In genomic region chr2:27369471-27370025, GRCh38 we compare ENCODE assay signal across 8 cellular contexts. TPM values are rescaled to one million over a fixed set of nuclear protein-coding genes. Genes with fewer than 3 reads are reported as not detected.
DNase-seq lines count a peak whose midpoint lies in the region; ATAC-seq, FAIRE-seq and TF ChIP-seq lines count a peak whose summit lies in the region.

No MANE protein-coding gene starts in this region.

- H3K4me1 ChIP-seq in Caco-2 (peaks cover 17% of the 10 kb centered on the region), GM12878 (ENCODE audit: control insufficient read depth, insufficient read depth, low read length) (peaks cover 4% of the 10 kb centered on the region; the same call in 1 of the 2 replicates), iPS DF 6.9 (ENCODE audit: control insufficient read depth, insufficient read depth, low read length) (peaks cover 3% of the 10 kb centered on the region)

- H3K27ac ChIP-seq in GM12878 (ENCODE audit: control insufficient read depth, insufficient read depth) (peak overlapping the region; percentile 67), iPS DF 6.9 (ENCODE audit: low read length) (no peak overlapping the region)

- peak overlapping the region; percentile 74 for H3K4me3 Mint-ChIP-seq in Caco-2 (ENCODE audit: unreplicated experiment)

- WGBS in GM12878 (ENCODE audit: insufficient coverage, insufficient replicate concordance, low lambda C conversion rate, missing lambda C conversion rate): under 1% methylated on average over 17 of the region's 18 CpGs
- no CpG with 5 or more reads among the region's 18 CpGs for WGBS in iPS DF 6.9 (ENCODE audit: insufficient coverage, insufficient read length)

- intact Hi-C loops in Caco-2 (cut with micrococcal nuclease; ENCODE audit: unreplicated experiment) (loop anchor here (1.0 to 2.0 kb wide), 4 partner anchors 11 to 59 kb away; partner anchors contain the start of genes GTF3C2, NRBP1 and ZNF513), GM12878 (cut with micrococcal nuclease; ENCODE audit: unreplicated experiment) (loop anchor here (1.0 to 5.0 kb wide), 4 partner anchors 11 to 47 kb away; partner anchors contain the start of genes GTF3C2, MPV17, PPM1G and ZNF513), sciatic nerve (cut with DNase I) (no loop called here)

- H3K9me3 Mint-ChIP-seq in Caco-2 (ENCODE audit: unreplicated experiment): no peaks in the 10 kb centered on the region

- SMC1A ChIA-PET in GM12878 (lab: Charles Lee; ENCODE audit: uncharacterized antibody, unreplicated experiment): interaction anchor here (0.6 to 3.2 kb wide), 10 partner anchors 10 to 320 kb away, joined by 3 to 13 read pairs (median 5); partner anchors contain the start of genes GTF3C2 and PPM1G

- peak overlapping the region; percentile 89 for H3K4me2 ChIP-seq in GM12878 (ENCODE audit: control insufficient read depth, insufficient read depth)

- no peaks in the 10 kb centered on the region for H3K27me3 Mint-ChIP-seq in Caco-2 (ENCODE audit: insufficient read depth, unreplicated experiment)

- peak overlapping the region; percentile 89 for H2AFZ ChIP-seq in GM12878 (ENCODE audit: control insufficient read depth, low read depth, low read length)

- CTCF ChIA-PET in Caco-2 (lab: Charles Lee): interaction anchor here (0.6 to 1.9 kb wide), 10 partner anchors 11 to 146 kb away, joined by 3 to 12 read pairs (median 3); partner anchors contain the start of genes GTF3C2, NRBP1, SLC30A3 and ZNF513
- CTCF ChIA-PET in GM12878 (lab: Yijun Ruan, JAX): interaction anchor here (0.8 to 1.9 kb wide), 14 partner anchors 9 to 314 kb away, joined by 3 to 14 read pairs (median 4); partner anchors contain the start of genes NRBP1 and PPM1G

- H3K79me2 ChIP-seq in GM12878 (ENCODE audit: control insufficient read depth, insufficient read depth, low read length): peaks cover 40% of the 10 kb centered on the region

- TSS peak; percentile 44 for BruUV-seq in Caco-2 (replicated peaks; lab: Mats Ljungman, UMichigan)
- TSS peak; percentile 66 for BruUV-seq in GM12878 (replicated peaks; lab: Mats Ljungman, UMichigan)

- no peaks in the 10 kb centered on the region for H3K9me3 ChIP-seq in Caco-2
- H3K9me3 ChIP-seq in GM12878 (replicated peaks; ENCODE audit: control insufficient read depth, insufficient read depth, low read length): no peaks in the 10 kb centered on the region
- H3K9me3 ChIP-seq in iPS DF 6.9 (ENCODE audit: control insufficient read depth, insufficient read depth, low read length): no peaks in the 10 kb centered on the region

- FAIRE-seq in GM12878 (lab: Jason Lieb, UNC): no peak

- POLR2A ChIA-PET in Caco-2 (lab: Charles Lee): interaction anchor here (0.5 to 2.1 kb wide), 5 partner anchors 11 to 47 kb away, joined by 3 to 8 read pairs (median 5); partner anchors contain the start of genes GTF3C2, PPM1G and ZNF513
- POLR2A ChIA-PET in GM12878 (lab: Charles Lee): interaction anchor here (0.6 to 1.7 kb wide), 12 partner anchors 9 to 297 kb away, joined by 3 to 10 read pairs (median 3); partner anchors contain the start of genes GTF3C2, NRBP1 and ZNF513

- no peak for TF ChIP-seq POLR2A in GM12878 (IDR thresholded peaks at IDR 0.05; ENCODE audit: low read depth, low read length)

- no peak for TF ChIP-seq CTCF in Caco-2 (IDR thresholded peaks at IDR 0.05; ENCODE audit: insufficient read depth in 1 of 2, low read depth in 1 of 2, low read length in 1 of 2, severe bottlenecking in 1 of 2, unreplicated experiment in 1 of 2)
- TF ChIP-seq CTCF in GM12878 (IDR thresholded peaks at IDR 0.05 in 2 of 3, conservative IDR thresholded peaks at IDR 0.05 in 1 of 3; ENCODE audit: control insufficient read depth in 2 of 3, extremely low read depth in 1 of 3, insufficient read depth in 1 of 3, low read depth in 3 of 3, low read length in 3 of 3): no peak

- peaks cover 85% of the 10 kb centered on the region for H3K36me3 Mint-ChIP-seq in Caco-2 (ENCODE audit: insufficient read depth, unreplicated experiment)

- H3K27me3 ChIP-seq in Caco-2 (replicated peaks; ENCODE audit: control insufficient read depth, insufficient read depth, low read length) (no peaks in the 10 kb centered on the region), GM12878 (replicated peaks in 1 of 2; ENCODE audit: control insufficient read depth in 2 of 2, insufficient read depth in 2 of 2, low read length in 1 of 2) (no peaks in the 10 kb centered on the region), iPS DF 6.9 (ENCODE audit: control insufficient read depth, insufficient read depth, low read length) (no peaks in the 10 kb centered on the region)

- RAD21 ChIA-PET in GM12878 (lab: Charles Lee; ENCODE audit: unreplicated experiment): interaction anchor here (0.9 to 2.0 kb wide), 5 partner anchors 9 to 60 kb away, joined by 3 to 7 read pairs (median 5); partner anchors contain the start of genes MPV17 and PPM1G

- H3K36me3 ChIP-seq in Caco-2 (ENCODE audit: control insufficient read depth, insufficient read depth, low read length): peaks cover 6% of the 10 kb centered on the region
- peaks cover 9 to 24% of the 10 kb centered on the region in 2 experiments for H3K36me3 ChIP-seq in GM12878 (ENCODE audit: control insufficient read depth in 2 of 2, insufficient read depth in 2 of 2, low read length in 1 of 2)
- H3K36me3 ChIP-seq in iPS DF 6.9 (ENCODE audit: control insufficient read depth, insufficient read depth, low read length): peaks cover 26% of the 10 kb centered on the region

- in situ Hi-C loops in GM12878 (cut with MboI): no loop called here

- no peak for TF ChIP-seq RAD21 in GM12878 (IDR thresholded peaks at IDR 0.05; ENCODE audit: insufficient read depth, low read depth, low read length)

- DNase-seq in Caco-2: peak in 1 of 2 experiments; percentile 59
- DNase-seq in NCI-H1694 treated with DMSO at 0.1 percent for 48 hours (lab: John Stamatoyannopoulos, UW): peak; percentile 26
- DNase-seq in GM12878 (ENCODE audit: low read depth, low spot score): no peak
- DNase-seq in iPS DF 6.9 (ENCODE audit: low read depth, low spot score): no peak
- no peak for DNase-seq in sciatic nerve (ENCODE audit: low spot score)
- DNase-seq in DMS153 (lab: John Stamatoyannopoulos, UW): no peak

- TF ChIP-seq EP300 in GM12878 (IDR thresholded peaks at IDR 0.05; ENCODE audit: borderline replicate concordance in 1 of 2, control insufficient read depth in 1 of 2, low read depth in 2 of 2, low read length in 2 of 2): no peak

- H3K4me1 Mint-ChIP-seq in Caco-2 (ENCODE audit: low read depth, unreplicated experiment): peaks cover 31% of the 10 kb centered on the region

- H3K27ac Mint-ChIP-seq in Caco-2 (ENCODE audit: unreplicated experiment): peak overlapping the region; percentile 96

- peak; percentile 3 for ATAC-seq in GM21447 (IDR thresholded peaks at IDR 0.05; ENCODE audit: unreplicated experiment)
- ATAC-seq in GM12878: no peak; the same call in 1 of the 3 replicates
- peak; percentile 18 for ATAC-seq in sciatic nerve
- ATAC-seq in GM19463 (IDR thresholded peaks at IDR 0.05; ENCODE audit: unreplicated experiment): no peak

- H4K20me1 ChIP-seq in GM12878 (ENCODE audit: control insufficient read depth, insufficient read depth): no peaks in the 10 kb centered on the region

- peak overlapping the region; percentile 89 for H3K9ac ChIP-seq in GM12878 (ENCODE audit: control insufficient read depth, insufficient read depth, low read length)

- H3K4me3 ChIP-seq in Caco-2 (ENCODE audit: low read depth, low read length): peak overlapping the region; percentile 85
- H3K4me3 ChIP-seq in GM12878: peak overlapping the region; percentile 79
- H3K4me3 ChIP-seq in iPS DF 6.9 (ENCODE audit: low read length): peak overlapping the region; percentile 95

RNA-seq across cellular contexts. Expression of gene EIF2B4, which starts 0.6 kb away (rescaled TPM):
- total RNA-seq in Caco-2 (2022) (79.7 and 91.3 TPM in 2 replicates), GM12878 (2014; rRNA removed) (23.3 and 24.4 TPM in 2 replicates), GM12878 (2014; rRNA removed; fragmentation: Illumina TruSeq; extraction: Trizol) (16.5 and 17.0 TPM in 2 replicates), GM12878 (2021) (27.6 and 28.4 TPM in 2 replicates), sciatic nerve (39.1 TPM)
- total RNA-seq in GM12878 (2013; cell fraction: nucleolus; rRNA removed): 30.4 and 30.8 TPM in 2 replicates
- 15.5 TPM for polyA plus RNA-seq in GM12878 (2011; ENCODE audit: low read depth)
- polyA plus RNA-seq in GM12878 (2011; rRNA removed) (20.9 and 30.4 TPM in 2 replicates), GM12878 (2014; fragmentation: Illumina TruSeq; extraction: Trizol) (16.0 and 27.2 TPM in 2 replicates), GM12878 (2014; fragmentation: Nextera tagmentation; extraction: Ambion mirVana) (10 to 100 TPM; 13.4 to 27.8 TPM), GM12878 (2014; rRNA removed) (23.0 and 30.9 TPM in 2 replicates), GM12878 (2016; fragmentation: Nextera tagmentation; extraction: Ambion mirVana) (10 to 100 TPM; 53.4 to 53.9 TPM)
- 32.3 and 32.4 TPM in 2 replicates for polyA plus RNA-seq in GM12878 (2011; cell fraction: cytosol; rRNA removed)
- polyA plus RNA-seq in GM12878 (2011; cell fraction: nucleus; rRNA removed): 58.7 and 63.5 TPM in 2 replicates
- 25.4 and 29.3 TPM in 2 replicates for polyA plus RNA-seq in GM12878 (2012)
- 37.3 and 45.9 TPM in 2 replicates for polyA minus RNA-seq in GM12878 (2011; rRNA and poly(A)+ RNA removed)
- polyA minus RNA-seq in GM12878 (2011; cell fraction: cytosol; rRNA and poly(A)+ RNA removed): 5.6 and 8.4 TPM in 2 replicates
- 14.5 and 23.4 TPM in 2 replicates for polyA minus RNA-seq in GM12878 (2011; cell fraction: nucleus; rRNA and poly(A)+ RNA removed)

RNA-seq across cellular contexts. Expression of gene SNX17, which starts 0.9 kb away (rescaled TPM):
- total RNA-seq in Caco-2 (2022) (98.7 and 108 TPM in 2 replicates), GM12878 (2014; rRNA removed) (113 and 114 TPM in 2 replicates), GM12878 (2014; rRNA removed; fragmentation: Illumina TruSeq; extraction: Trizol) (56.0 and 58.4 TPM in 2 replicates), GM12878 (2021) (101 and 107 TPM in 2 replicates), sciatic nerve (79.1 TPM)
- total RNA-seq in GM12878 (2013; cell fraction: nucleolus; rRNA removed): 88.2 and 96.9 TPM in 2 replicates
- polyA plus RNA-seq in GM12878 (2011; ENCODE audit: low read depth): 42.8 TPM
- polyA plus RNA-seq in GM12878 (2011; rRNA removed) (61.5 and 72.9 TPM in 2 replicates), GM12878 (2014; fragmentation: Illumina TruSeq; extraction: Trizol) (52.5 and 62.1 TPM in 2 replicates), GM12878 (2014; fragmentation: Nextera tagmentation; extraction: Ambion mirVana) (10 to 100 TPM in 1 of 2 experiments, 1 to 10 TPM in 1; 6.5 to 18.9 TPM), GM12878 (2014; rRNA removed) (95.9 and 96.3 TPM in 2 replicates), GM12878 (2016; fragmentation: Nextera tagmentation; extraction: Ambion mirVana) (100 to 1,000 TPM; 114 to 116 TPM)
- 103 and 110 TPM in 2 replicates for polyA plus RNA-seq in GM12878 (2011; cell fraction: cytosol; rRNA removed)
- polyA plus RNA-seq in GM12878 (2011; cell fraction: nucleus; rRNA removed): 129 and 141 TPM in 2 replicates
- 71.3 and 75.3 TPM in 2 replicates for polyA plus RNA-seq in GM12878 (2012)
- 78.3 and 96.7 TPM in 2 replicates for polyA minus RNA-seq in GM12878 (2011; rRNA and poly(A)+ RNA removed)
- 31.0 and 31.9 TPM in 2 replicates for polyA minus RNA-seq in GM12878 (2011; cell fraction: cytosol; rRNA and poly(A)+ RNA removed)
- 57.7 and 94.0 TPM in 2 replicates for polyA minus RNA-seq in GM12878 (2011; cell fraction: nucleus; rRNA and poly(A)+ RNA removed)

RNA-seq across cellular contexts. Expression of gene ZNF513, which starts 11.0 kb away (rescaled TPM):
- total RNA-seq in Caco-2 (2022) (18.2 and 19.2 TPM in 2 replicates), GM12878 (2014; rRNA removed) (8.3 and 9.3 TPM in 2 replicates), GM12878 (2014; rRNA removed; fragmentation: Illumina TruSeq; extraction: Trizol) (6.4 and 7.8 TPM in 2 replicates), GM12878 (2021) (12.6 and 13.3 TPM in 2 replicates), sciatic nerve (17.0 TPM)
- total RNA-seq in GM12878 (2013; cell fraction: nucleolus; rRNA removed): 6.1 and 8.9 TPM in 2 replicates
- polyA plus RNA-seq in GM12878 (2011; ENCODE audit: low read depth): 4.1 TPM
- polyA plus RNA-seq in GM12878 (2011; rRNA removed) (3.8 and 6.8 TPM in 2 replicates), GM12878 (2014; fragmentation: Illumina TruSeq; extraction: Trizol) (1.3 and 4.3 TPM in 2 replicates), GM12878 (2014; fragmentation: Nextera tagmentation; extraction: Ambion mirVana) (under 1 TPM; 0.06 to 0.18 TPM), GM12878 (2014; rRNA removed) (16.4 and 17.0 TPM in 2 replicates), GM12878 (2016; fragmentation: Nextera tagmentation; extraction: Ambion mirVana) (1 to 10 TPM; 3.5 TPM)
- polyA plus RNA-seq in GM12878 (2011; cell fraction: cytosol; rRNA removed): 10.8 and 19.0 TPM in 2 replicates
- 36.5 and 39.8 TPM in 2 replicates for polyA plus RNA-seq in GM12878 (2011; cell fraction: nucleus; rRNA removed)
- polyA plus RNA-seq in GM12878 (2012): 8.3 and 11.2 TPM in 2 replicates
- 3.1 and 6.0 TPM in 2 replicates for polyA minus RNA-seq in GM12878 (2011; rRNA and poly(A)+ RNA removed)
- polyA minus RNA-seq in GM12878 (2011; cell fraction: cytosol; rRNA and poly(A)+ RNA removed): 2.2 and 2.5 TPM in 2 replicates
- polyA minus RNA-seq in GM12878 (2011; cell fraction: nucleus; rRNA and poly(A)+ RNA removed): 4.7 and 9.3 TPM in 2 replicates

RNA-seq across cellular contexts. Expression of gene GTF3C2, which starts 13.0 kb away (rescaled TPM):
- total RNA-seq in Caco-2 (2022): 81.0 and 91.4 TPM in 2 replicates
- 95.9 and 119 TPM in 2 replicates for total RNA-seq in GM12878 (2013; cell fraction: nucleolus; rRNA removed)
- total RNA-seq in GM12878 (2014; rRNA removed): 75.7 and 79.5 TPM in 2 replicates
- total RNA-seq in GM12878 (2014; rRNA removed; fragmentation: Illumina TruSeq; extraction: Trizol): 62.4 and 65.4 TPM in 2 replicates
- total RNA-seq in GM12878 (2021): 91.7 and 95.2 TPM in 2 replicates
- 34.8 TPM for polyA plus RNA-seq in GM12878 (2011; ENCODE audit: low read depth)
- 86.0 and 105 TPM in 2 replicates for polyA plus RNA-seq in GM12878 (2011; rRNA removed)
- 81.6 and 97.8 TPM in 2 replicates for polyA plus RNA-seq in GM12878 (2011; cell fraction: cytosol; rRNA removed)
- 129 and 141 TPM in 2 replicates for polyA plus RNA-seq in GM12878 (2011; cell fraction: nucleus; rRNA removed)
- polyA plus RNA-seq in GM12878 (2012): 58.4 and 67.2 TPM in 2 replicates
- 80.9 and 85.8 TPM in 2 replicates for polyA plus RNA-seq in GM12878 (2014; fragmentation: Illumina TruSeq; extraction: Trizol)
- 10 to 100 TPM; 45.9 to 59.0 TPM for polyA plus RNA-seq in GM12878 (2014; fragmentation: Nextera tagmentation; extraction: Ambion mirVana)
- polyA plus RNA-seq in GM12878 (2014; rRNA removed): 64.3 and 69.3 TPM in 2 replicates
- polyA plus RNA-seq in GM12878 (2016; fragmentation: Nextera tagmentation; extraction: Ambion mirVana): 10 to 100 TPM; 84.9 to 98.7 TPM
- 69.6 and 92.2 TPM in 2 replicates for polyA minus RNA-seq in GM12878 (2011; rRNA and poly(A)+ RNA removed)
- 28.4 and 31.3 TPM in 2 replicates for polyA minus RNA-seq in GM12878 (2011; cell fraction: cytosol; rRNA and poly(A)+ RNA removed)
- 38.9 and 52.0 TPM in 2 replicates for polyA minus RNA-seq in GM12878 (2011; cell fraction: nucleus; rRNA and poly(A)+ RNA removed)
- total RNA-seq in sciatic nerve: 57.1 TPM

RNA-seq across cellular contexts. Expression of gene PPM1G, which starts 39.8 kb away (rescaled TPM):
- total RNA-seq in Caco-2 (2022) (140 and 149 TPM in 2 replicates), GM12878 (2014; rRNA removed) (110 and 112 TPM in 2 replicates), GM12878 (2014; rRNA removed; fragmentation: Illumina TruSeq; extraction: Trizol) (129 and 134 TPM in 2 replicates), GM12878 (2021) (129 and 130 TPM in 2 replicates), sciatic nerve (37.8 TPM)
- total RNA-seq in GM12878 (2013; cell fraction: nucleolus; rRNA removed): 24.1 and 24.8 TPM in 2 replicates
- polyA plus RNA-seq in GM12878 (2011; ENCODE audit: low read depth): 46.9 TPM
- polyA plus RNA-seq in GM12878 (2011; rRNA removed) (47.0 and 68.8 TPM in 2 replicates), GM12878 (2014; fragmentation: Illumina TruSeq; extraction: Trizol) (163 and 171 TPM in 2 replicates), GM12878 (2014; fragmentation: Nextera tagmentation; extraction: Ambion mirVana) (10 to 100 TPM; 78.5 to 81.1 TPM), GM12878 (2014; rRNA removed) (106 and 108 TPM in 2 replicates), GM12878 (2016; fragmentation: Nextera tagmentation; extraction: Ambion mirVana) (100 to 1,000 TPM; 154 to 159 TPM)
- polyA plus RNA-seq in GM12878 (2011; cell fraction: cytosol; rRNA removed): 65.3 and 70.8 TPM in 2 replicates
- 51.9 and 62.2 TPM in 2 replicates for polyA plus RNA-seq in GM12878 (2011; cell fraction: nucleus; rRNA removed)
- polyA plus RNA-seq in GM12878 (2012): 82.2 and 82.9 TPM in 2 replicates
- polyA minus RNA-seq in GM12878 (2011; rRNA and poly(A)+ RNA removed): 74.2 and 87.8 TPM in 2 replicates
- polyA minus RNA-seq in GM12878 (2011; cell fraction: cytosol; rRNA and poly(A)+ RNA removed): 33.8 and 42.7 TPM in 2 replicates
- polyA minus RNA-seq in GM12878 (2011; cell fraction: nucleus; rRNA and poly(A)+ RNA removed): 9.9 and 16.8 TPM in 2 replicates

Comparison
In these comparisons a context has a peak if more than half of its experiments do, and no peak if none do; other contexts are left out.
1. ATAC-seq: peak in GM21447 (single experiment) and sciatic nerve (single experiment); none in GM12878 (single experiment) and GM19463 (single experiment).
2. Peak in every context shown above with its lines, with median percentiles within 50 percentile points of each other: H3K4me3 ChIP-seq.